ENCODE assay signal across 8 cellular contexts in genomic region chr6:35449287-35449881, GRCh38. TPM values are rescaled to one million over a fixed set of nuclear protein-coding genes. Genes with fewer than 3 reads are reported as not detected.
DNase-seq lines count a peak whose midpoint lies in the region; ATAC-seq, FAIRE-seq and TF ChIP-seq lines count a peak whose summit lies in the region.

No MANE protein-coding gene starts in this region.

- H3K4me1 ChIP-seq in adrenal gland (replicated peaks in 1 of 2) (peaks cover 7 to 20% of the 10 kb centered on the region in 2 donors), sigmoid colon (peaks cover 0 to 23% (median 18%) of the 10 kb centered on the region in 4 donors)

- H3K9me3 ChIP-seq in AG04450 (ENCODE audit: control insufficient read depth, insufficient read depth, low read length) (no peaks in the 10 kb centered on the region; the same call in 1 of the 2 replicates), adrenal gland (replicated peaks in 1 of 3) (no peaks in the 10 kb centered on the region), sigmoid colon (no peaks in the 10 kb centered on the region)

- WGBS in adrenal gland, 4 donors, result 28 to 31% (median 28%) methylated on average over 12 to 14 of the region's 14 CpGs
- 29 to 34% methylated on average over 14 of the region's 14 CpGs for WGBS in sigmoid colon, 2 donors

- H3K27me3 ChIP-seq in AG04450 (ENCODE audit: control insufficient read depth, insufficient read depth, low read length), result no peaks in the 10 kb centered on the region
- no peaks in the 10 kb centered on the region for H3K27me3 ChIP-seq in adrenal gland
- H3K27me3 ChIP-seq in sigmoid colon, result no peaks in the 10 kb centered on the region

- no peaks in the 10 kb centered on the region for H3K36me3 ChIP-seq in adrenal gland (replicated peaks in 1 of 2)
- H3K36me3 ChIP-seq in sigmoid colon, result no peaks in the 10 kb centered on the region

- CTCF ChIA-PET in AG04450 (lab: Charles Lee), result interaction anchor here (0.6 to 9.4 kb wide), 25 partner anchors 9 to 244 kb away, joined by 3 to 201 read pairs (median 3); partner anchors contain the start of gene PPARD

- ATAC-seq in left ventricle myocardium superior, result peak; percentile 54
- ATAC-seq in GM19452 (IDR thresholded peaks at IDR 0.05; ENCODE audit: unreplicated experiment), result no peak

- H3K4me3 ChIP-seq in AG04450 (ENCODE audit: low read depth, low read length) (no peak overlapping the region), adrenal gland (no peak overlapping the region), sigmoid colon (no peak overlapping the region)

- intact Hi-C loops in adrenal gland (cut with DNase I), result loop anchor here (2.0 kb wide), 1 partner anchor 107 kb away; the partner anchor contains the start of gene PPARD (in 2 of the 2)
- intact Hi-C loops in left ventricle myocardium superior (cut with micrococcal nuclease), result loop anchor here (5.0 kb wide), 1 partner anchor 107 kb away; the partner anchor contains the start of gene PPARD
- intact Hi-C loops in sigmoid colon (cut with DNase I), result loop anchor here (1.0 kb wide), 2 partner anchors 107 to 155 kb away; partner anchors contain the start of gene PPARD

- DNase-seq in AG04450 (ENCODE audit: low read depth, low spot score) (peak; percentile 39), GM12891 (ENCODE audit: insufficient read length, low spot score) (peak; percentile 73), LoVo (ENCODE audit: low spot score) (peak; percentile 84), OCI-M1 (lab: John Stamatoyannopoulos, UW) (peak; percentile 91), adrenal gland (peak in 3 of 7 donors; percentile 39 to 63 (median 43)), left ventricle myocardium superior (no peak), sigmoid colon (no peak)

- TF ChIP-seq EP300 in sigmoid colon (IDR thresholded peaks at IDR 0.05), result no peak

- POLR2A ChIA-PET in AG04450 (lab: Yijun Ruan, JAX), result interaction anchor here (0.7 to 1.3 kb wide), 6 partner anchors 22 to 236 kb away, joined by 3 to 8 read pairs (median 4); partner anchors contain the start of genes PPARD, SCUBE3 and ZNF76

- TF ChIP-seq POLR2A in GM12891 (IDR thresholded peaks at IDR 0.05; ENCODE audit: low read depth, low read length) (no peak), adrenal gland (IDR thresholded peaks at IDR 0.05) (no peak), sigmoid colon (IDR thresholded peaks at IDR 0.05) (no peak)

- FAIRE-seq in GM12891 (lab: Jason Lieb, UNC), result peak; percentile 40

- H3K27ac ChIP-seq in AG04450 (ENCODE audit: low read depth, low read length) (no peak overlapping the region), adrenal gland (no peak overlapping the region), sigmoid colon (no peak overlapping the region)

- TF ChIP-seq CTCF in AG04450 (IDR thresholded peaks at IDR 0.05; ENCODE audit: low read depth, low read length) (peak; percentile 77), adrenal gland (IDR thresholded peaks at IDR 0.05) (peak; percentile 61 to 82 (median 78)), sigmoid colon (IDR thresholded peaks at IDR 0.05) (peak; percentile 68 to 77 (median 70))

TF ChIP-seq in GM12891, 5 proteins besides CTCF, POLR2A, EP300 and RAD21:
- TF ChIP-seq PAX5 (IDR thresholded peaks at IDR 0.05; ENCODE audit: insufficient read depth, low read length, severe bottlenecking), result no peak
- no peak for TF ChIP-seq TAF1 (IDR thresholded peaks at IDR 0.05; ENCODE audit: low read depth, low read length)
- TF ChIP-seq POU2F2 (IDR thresholded peaks at IDR 0.05; ENCODE audit: low read depth, low read length), result no peak
- no peak for TF ChIP-seq POLR2AphosphoS5 (IDR thresholded peaks at IDR 0.05; ENCODE audit: low read depth, low read length)
- TF ChIP-seq SPI1 (IDR thresholded peaks at IDR 0.05; ENCODE audit: low read depth, low read length), result no peak
TF ChIP-seq in GM12891: peak in this region for 0.

RNA-seq across cellular contexts. Expression of gene FANCE, which starts 2.8 kb away (rescaled TPM):
- polyA plus RNA-seq in AG04450 (2011; rRNA removed), result 7.0 and 7.1 TPM in 2 replicates
- polyA minus RNA-seq in AG04450 (2011; rRNA and poly(A)+ RNA removed), result 7.9 and 10.2 TPM in 2 replicates
- polyA plus RNA-seq in GM12891 (2012; ENCODE audit: low read depth, missing spikeins), result 3.6 TPM
- total RNA-seq in adrenal gland, result 1 to 10 TPM; 1.0 to 3.5 (median 2.1) TPM
- polyA plus RNA-seq in adrenal gland, result 1 to 10 TPM; 1.4 to 2.7 (median 1.7) TPM
- total RNA-seq in left ventricle myocardium superior, result 3.8 TPM
- total RNA-seq in sigmoid colon, result 1 to 10 TPM; 3.3 to 3.9 (median 3.7) TPM
- polyA plus RNA-seq in sigmoid colon, result 1 to 10 TPM; 2.4 to 5.2 (median 3.2) TPM

RNA-seq across cellular contexts. Expression of gene RPL10A, which starts 18.8 kb away (rescaled TPM):
- polyA plus RNA-seq in AG04450 (2011; rRNA removed) (2,636 and 2,921 TPM in 2 replicates), adrenal gland (1,000 to 10,000 TPM in 1 of 3 donors, 100 to 1,000 TPM in 2; 733 to 1,132 (median 750) TPM), sigmoid colon (1,000 to 10,000 TPM; 1,931 to 3,217 (median 2,051) TPM)
- 853 and 1,025 TPM in 2 replicates for polyA minus RNA-seq in AG04450 (2011; rRNA and poly(A)+ RNA removed)
- polyA plus RNA-seq in GM12891 (2012; ENCODE audit: low read depth, missing spikeins), result 3,836 TPM
- total RNA-seq in adrenal gland (1,000 to 10,000 TPM in 5 of 8 donors, 100 to 1,000 TPM in 3; 680 to 1,387 (median 1,180) TPM), left ventricle myocardium superior (560 TPM), sigmoid colon (1,000 to 10,000 TPM; 1,381 to 2,837 (median 2,184) TPM)

RNA-seq across cellular contexts. Expression of gene TEAD3, which starts 47.5 kb away (rescaled TPM):
- polyA plus RNA-seq in AG04450 (2011; rRNA removed) (16.6 and 22.8 TPM in 2 replicates), adrenal gland (10 to 100 TPM in 2 of 3 donors, 1 to 10 TPM in 1; 5.5 to 15.5 (median 12.2) TPM), sigmoid colon (10 to 100 TPM; 14.4 to 25.2 (median 14.6) TPM)
- 11.8 and 14.9 TPM in 2 replicates for polyA minus RNA-seq in AG04450 (2011; rRNA and poly(A)+ RNA removed)
- polyA plus RNA-seq in GM12891 (2012; ENCODE audit: low read depth, missing spikeins), result 0.06 TPM
- total RNA-seq in adrenal gland (10 to 100 TPM in 3 of 8 donors, 1 to 10 TPM in 5; 4.8 to 14.3 (median 8.7) TPM), left ventricle myocardium superior (30.4 TPM), sigmoid colon (10 to 100 TPM; 50.4 to 95.8 (median 74.8) TPM)

Comparison
In these comparisons a context has a peak if more than half of its experiments do, and no peak if none do; other contexts are left out.
1. DNase-seq: peak in AG04450 (single experiment), GM12891 (single experiment), LoVo (single experiment) and OCI-M1 (single experiment); none in left ventricle myocardium superior (single experiment) and sigmoid colon (single experiment).
2. Peak in every context shown above with its lines, with median percentiles within 50 percentile points of each other: CTCF ChIP-seq.